In genomic region chr17:38404174-38404943, GRCh38 we compare ENCODE assay signal across 24 cellular contexts.
"Had no signal": no experiment of that assay in that cellular context is flagged by ENCODE, and none has a peak within 500 bp of the region (broad histone marks: within the 10 kb centered on the region; RNA-seq: fewer than 3 reads in every experiment).

No MANE protein-coding gene starts in this region.

- H3K27me3 ChIP-seq: heart right ventricle, neutrophil, pancreas, suprapubic skin, tibial nerve had no signal

- H3K4me3 Mint-ChIP-seq: activated CD4-positive, alpha-beta T cell treated with anti-CD3 and anti-CD28 coated beads for 36 hours; activated naive CD4-positive, alpha-beta T cell treated with anti-CD3 and anti-CD28 coated beads for 36 hours; activated naive CD8-positive, alpha-beta T cell treated with anti-CD3 and anti-CD28 coated beads, Interleukin-2, amount 10 ng/mL, durations not matched to agents 7 days and 5 days; memory B cell; natural killer cell treated with Interleukin-12 subunit alpha and Interleukin-12 subunit beta and Interleukin-15 and Interleukin-18, amount 100 ng/mL, for 72 hours; stimulated activated naive CD8-positive, alpha-beta T cell treated with anti-CD3 and anti-CD28 coated beads, Interleukin-15, amount 100 ng/mL, for 72 hours; T-cell had no signal

- FAIRE-seq: islet of Langerhans, pancreas had no signal

- H3K9me3 Mint-ChIP-seq: activated naive CD4-positive, alpha-beta T cell treated with anti-CD3 and anti-CD28 coated beads for 36 hours; activated naive CD8-positive, alpha-beta T cell treated with anti-CD3 and anti-CD28 coated beads, Interleukin-2, amount 10 ng/mL, durations not matched to agents 7 days and 5 days; memory B cell; natural killer cell treated with Interleukin-12 subunit alpha and Interleukin-12 subunit beta and Interleukin-15 and Interleukin-18, amount 100 ng/mL, for 72 hours; stimulated activated naive CD8-positive, alpha-beta T cell treated with anti-CD3 and anti-CD28 coated beads, Interleukin-15, amount 100 ng/mL, for 72 hours; T-cell had no signal

- H3K27ac ChIP-seq: coronary artery, epithelial cell of prostate, heart right ventricle, neutrophil, pancreas, suprapubic skin, tibial nerve had no signal

- H3K4me1 ChIP-seq: pancreas, suprapubic skin had no signal

- H3K36me3 Mint-ChIP-seq: activated naive CD8-positive, alpha-beta T cell treated with anti-CD3 and anti-CD28 coated beads, Interleukin-2, amount 10 ng/mL, durations not matched to agents 7 days and 5 days; natural killer cell treated with Interleukin-12 subunit alpha and Interleukin-12 subunit beta and Interleukin-15 and Interleukin-18, amount 100 ng/mL, for 72 hours had no signal

- H3K4me3 ChIP-seq: coronary artery, heart right ventricle, pancreas, suprapubic skin, tibial nerve had no signal

- H3K4me1 Mint-ChIP-seq: activated CD4-positive, alpha-beta T cell treated with anti-CD3 and anti-CD28 coated beads for 36 hours; activated naive CD8-positive, alpha-beta T cell treated with anti-CD3 and anti-CD28 coated beads, Interleukin-2, amount 10 ng/mL, durations not matched to agents 7 days and 5 days; memory B cell; stimulated activated naive CD8-positive, alpha-beta T cell treated with anti-CD3 and anti-CD28 coated beads, Interleukin-15, amount 100 ng/mL, for 72 hours; T-cell had no signal

- H3K27ac Mint-ChIP-seq: activated CD4-positive, alpha-beta T cell treated with anti-CD3 and anti-CD28 coated beads for 36 hours; activated naive CD4-positive, alpha-beta T cell treated with anti-CD3 and anti-CD28 coated beads for 36 hours; activated naive CD8-positive, alpha-beta T cell treated with anti-CD3 and anti-CD28 coated beads, Interleukin-2, amount 10 ng/mL, durations not matched to agents 7 days and 5 days; memory B cell; natural killer cell treated with Interleukin-12 subunit alpha and Interleukin-12 subunit beta and Interleukin-15 and Interleukin-18, amount 100 ng/mL, for 72 hours; stimulated activated naive CD8-positive, alpha-beta T cell treated with anti-CD3 and anti-CD28 coated beads, Interleukin-15, amount 100 ng/mL, for 72 hours; T-cell had no signal

- H3K27me3 Mint-ChIP-seq: activated CD4-positive, alpha-beta T cell treated with anti-CD3 and anti-CD28 coated beads for 36 hours; memory B cell; natural killer cell treated with Interleukin-12 subunit alpha and Interleukin-12 subunit beta and Interleukin-15 and Interleukin-18, amount 100 ng/mL, for 72 hours; stimulated activated naive CD8-positive, alpha-beta T cell treated with anti-CD3 and anti-CD28 coated beads, Interleukin-15, amount 100 ng/mL, for 72 hours; T-cell had no signal

- H3K9me3 ChIP-seq: heart right ventricle, neutrophil, pancreas, suprapubic skin, tibial nerve had no signal

- DNase-seq: activated CD4-positive, alpha-beta T cell treated with anti-CD3 and anti-CD28 coated beads for 36 hours; activated CD4-positive, alpha-beta T cell treated with anti-CD3 and anti-CD28 coated beads, Interleukin-2, amount 50 U/mL, for 4 hours; activated CD8-positive, alpha-beta memory T cell treated with anti-CD3 and anti-CD28 coated beads, Interleukin-2, amount 50 U/mL, for 48 hours; activated effector memory CD4-positive, alpha-beta T cell treated with Interleukin-2 at 50 U/mL for 16 hours; activated naive CD4-positive, alpha-beta T cell treated with anti-CD3 and anti-CD28 coated beads for 36 hours; activated naive CD8-positive, alpha-beta T cell treated with anti-CD3 and anti-CD28 coated beads, Interleukin-2, amount 10 ng/mL, durations not matched to agents 7 days and 5 days; activated T-cell treated with anti-CD3 and anti-CD28 coated beads, Interleukin-2, amount 50 U/mL, for 48 hours; amniotic stem cell; cerebellar nuclear complex; heart right ventricle; left cardiac atrium; pancreas; right cardiac atrium; stimulated activated CD4-positive, alpha-beta T cell treated with anti-CD3 and anti-CD28 coated beads, Interleukin-12 subunit alpha, Interleukin-12 subunit beta, amount 100 ng/mL, for 4 hours; stimulated activated naive CD8-positive, alpha-beta T cell treated with anti-CD3 and anti-CD28 coated beads, Interleukin-15, amount 100 ng/mL, for 72 hours; T-cell had no signal
